Comparison of ENCODE assay signal across 8 cellular contexts in genomic region chr12:6200266-6201198, GRCh38. TPM values are rescaled to one million over a fixed set of nuclear protein-coding genes. Genes with fewer than 3 reads are reported as not detected.
DNase-seq lines count a peak whose midpoint lies in the region; FAIRE-seq and TF ChIP-seq lines count a peak whose summit lies in the region.

A gene with protein sequence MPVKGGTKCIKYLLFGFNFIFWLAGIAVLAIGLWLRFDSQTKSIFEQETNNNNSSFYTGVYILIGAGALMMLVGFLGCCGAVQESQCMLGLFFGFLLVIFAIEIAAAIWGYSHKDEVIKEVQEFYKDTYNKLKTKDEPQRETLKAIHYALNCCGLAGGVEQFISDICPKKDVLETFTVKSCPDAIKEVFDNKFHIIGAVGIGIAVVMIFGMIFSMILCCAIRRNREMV (plus strand): TSS chr12:6200400. CDS start chr12:6200500, 100 bp downstream.

- H3K36me3 ChIP-seq in CD8-positive, alpha-beta memory T cell (ENCODE audit: insufficient read depth, low read length), result no peaks in the 10 kb centered on the region
- H3K36me3 ChIP-seq in KMS-11 (ENCODE audit: insufficient read depth), result no peaks in the 10 kb centered on the region
- H3K36me3 ChIP-seq in mucosa of stomach (ENCODE audit: control insufficient read depth, insufficient read depth, low read length), result no peaks in the 10 kb centered on the region
- no peaks in the 10 kb centered on the region for H3K36me3 ChIP-seq in subcutaneous abdominal adipose tissue (ENCODE audit: control insufficient read depth in 5 of 5, insufficient read depth in 5 of 5, low read length in 5 of 5)

- peak within 1 kb of the TSS; percentile 50; the same call in 1 of the 2 replicates for H3K9ac ChIP-seq in KMS-11
- peak within 1 kb of the TSS; percentile 99 for H3K9ac ChIP-seq in mucosa of stomach (ENCODE audit: low read length)
- H3K9ac ChIP-seq in subcutaneous abdominal adipose tissue (ENCODE audit: low read length in 5 of 5), result peak within 1 kb of the TSS; percentile 56 to 83 (median 71)

- peak within 1 kb of the TSS; percentile 92 for H2AFZ ChIP-seq in KMS-11 (ENCODE audit: low read depth)

- peak within 1 kb of the TSS; percentile 43 for H3K4me3 ChIP-seq in CD8-positive, alpha-beta memory T cell (ENCODE audit: low read length)
- no peak within 1 kb of the TSS for H3K4me3 ChIP-seq in KMS-11 (IDR thresholded peaks at IDR 0.05; ENCODE audit: insufficient read depth, low read depth, low read length)
- H3K4me3 ChIP-seq in epithelial cell of proximal tubule (ENCODE audit: low read depth, low read length), result peak within 1 kb of the TSS; percentile 75
- peak within 1 kb of the TSS; percentile 86 for H3K4me3 ChIP-seq in mucosa of stomach (ENCODE audit: low read length)
- peak within 1 kb of the TSS; percentile 67 to 78 (median 75) for H3K4me3 ChIP-seq in subcutaneous abdominal adipose tissue (ENCODE audit: low read depth in 1 of 5, low read length in 5 of 5)

- H3K36me3 Mint-ChIP-seq in CD8-positive, alpha-beta memory T cell, result no peaks in the 10 kb centered on the region

- H3K79me2 ChIP-seq in KMS-11 (ENCODE audit: insufficient read depth, low read depth), result no peaks in the 10 kb centered on the region

- peak within 1 kb of the TSS in 3 of 8 donors; percentile 38 to 50 (median 50) for H3K27ac Mint-ChIP-seq in CD8-positive, alpha-beta memory T cell

- no peak within 1 kb of the TSS for H3K27ac ChIP-seq in CD8-positive, alpha-beta memory T cell (ENCODE audit: low read depth, low read length)
- no peak within 1 kb of the TSS for H3K27ac ChIP-seq in KMS-11
- peak within 1 kb of the TSS; percentile 37 for H3K27ac ChIP-seq in subcutaneous abdominal adipose tissue (ENCODE audit: low read depth, low read length)

- peaks cover 17% of the 10 kb centered on the region for H3K4me1 ChIP-seq in CD8-positive, alpha-beta memory T cell (ENCODE audit: insufficient read depth, low read length)
- H3K4me1 ChIP-seq in KMS-11 (ENCODE audit: low read depth, poor library complexity, severe bottlenecking), result peaks cover 11% of the 10 kb centered on the region
- H3K4me1 ChIP-seq in mucosa of stomach (ENCODE audit: control insufficient read depth, insufficient read depth, low read length), result peaks cover 66% of the 10 kb centered on the region
- H3K4me1 ChIP-seq in subcutaneous abdominal adipose tissue (ENCODE audit: control insufficient read depth in 5 of 5, insufficient read depth in 5 of 5, low read length in 5 of 5), result peaks cover 3 to 53% (median 49%) of the 10 kb centered on the region in 5 donors

- no peaks in the 10 kb centered on the region for H3K9me3 ChIP-seq in CD8-positive, alpha-beta memory T cell (ENCODE audit: low read length)
- H3K9me3 ChIP-seq in mucosa of stomach (ENCODE audit: control insufficient read depth, low read length) (no peaks in the 10 kb centered on the region), subcutaneous abdominal adipose tissue (ENCODE audit: control insufficient read depth in 5 of 5, low read length in 5 of 5) (no peaks in the 10 kb centered on the region)

- H3K27me3 Mint-ChIP-seq in CD8-positive, alpha-beta memory T cell, result peaks cover 26 to 53% of the 10 kb centered on the region in 2 donors

- no peaks in the 10 kb centered on the region for H3K9me3 Mint-ChIP-seq in CD8-positive, alpha-beta memory T cell

- POLR2A ChIA-PET in CD8-positive, alpha-beta memory T cell (lab: Charles Lee), result interaction anchor here (1.4 kb wide), 1 partner anchor 30 kb away, joined by 4 read pairs; no protein-coding TSS in a partner anchor
- POLR2A ChIA-PET in activated CD8-positive, alpha-beta memory T cell treated with anti-CD3 and anti-CD28 coated beads for 36 hours (lab: Charles Lee), result interaction anchor here (0.6 to 0.8 kb wide), 2 partner anchors 29 to 121 kb away, joined by 3 to 7 read pairs; no protein-coding TSS in a partner anchor

- peak within 1 kb of the TSS; percentile 28 to 83 (median 65) for H3K4me3 Mint-ChIP-seq in CD8-positive, alpha-beta memory T cell

- H3K4me1 Mint-ChIP-seq in CD8-positive, alpha-beta memory T cell, result peaks cover 5 to 32% (median 8%) of the 10 kb centered on the region in 3 donors

- CTCF ChIA-PET in CD8-positive, alpha-beta memory T cell (lab: Charles Lee), result interaction anchor here (0.9 to 2.5 kb wide), 6 partner anchors 8 to 86 kb away, joined by 3 to 17 read pairs (median 4); no protein-coding TSS in a partner anchor
- CTCF ChIA-PET in activated CD8-positive, alpha-beta memory T cell treated with anti-CD3 and anti-CD28 coated beads for 36 hours (lab: Charles Lee), result interaction anchor here (0.6 to 2.8 kb wide), 7 partner anchors 9 to 212 kb away, joined by 3 to 11 read pairs (median 3); no protein-coding TSS in a partner anchor

- H4K20me1 ChIP-seq in KMS-11 (ENCODE audit: insufficient read depth), result no peaks in the 10 kb centered on the region

- peaks cover 25% of the 10 kb centered on the region for H3K27me3 ChIP-seq in CD8-positive, alpha-beta memory T cell (ENCODE audit: insufficient read depth, low read length, poor library complexity, severe bottlenecking)
- no peaks in the 10 kb centered on the region for H3K27me3 ChIP-seq in KMS-11 (ENCODE audit: insufficient read depth, low read depth)
- H3K27me3 ChIP-seq in mucosa of stomach (ENCODE audit: control insufficient read depth, insufficient read depth, low read length), result no peaks in the 10 kb centered on the region
- H3K27me3 ChIP-seq in subcutaneous abdominal adipose tissue (ENCODE audit: control insufficient read depth in 5 of 5, insufficient read depth in 4 of 5, low read length in 5 of 5), result peaks cover 0 to 24% (median 2%) of the 10 kb centered on the region in 5 donors

- DNase-seq in CD8-positive, alpha-beta memory T cell, result peak in 2 of 5 donors; percentile 37 to 53
- DNase-seq in epithelial cell of proximal tubule (ENCODE audit: low read depth) (no peak), cerebellar nuclear complex (lab: John Stamatoyannopoulos, UW) (no peak), GM19239 (ENCODE audit: insufficient read length, low spot score) (no peak)

- TF ChIP-seq CTCF in KMS-11 (conservative IDR thresholded peaks at IDR 0.05; ENCODE audit: low read depth, low read length) (no peak), epithelial cell of proximal tubule (conservative IDR thresholded peaks at IDR 0.05; ENCODE audit: low read depth, low read length) (no peak)

- FAIRE-seq in GM19239 (lab: Jason Lieb, UNC), result no peak

- H3K4me2 ChIP-seq in KMS-11, result peak within 1 kb of the TSS; percentile 76

RNA-seq across cellular contexts. Expression of the gene that starts here (rescaled TPM):
- total RNA-seq in CD8-positive, alpha-beta memory T cell, result 10 to 100 TPM; 13.5 to 16.2 TPM
- 6.9 TPM for polyA plus RNA-seq in CD8-positive, alpha-beta memory T cell
- total RNA-seq in activated CD8-positive, alpha-beta memory T cell treated with anti-CD3 and anti-CD28 coated beads for 36 hours, result 10 to 100 TPM; 11.3 to 11.9 TPM
- total RNA-seq in epithelial cell of proximal tubule, result 284 and 346 TPM in 2 replicates

Comparison
In these comparisons a context has a peak if more than half of its experiments do, and no peak if none do; other contexts are left out.
1. RNA of the gene that starts here (total RNA-seq): 284 to 346 TPM in epithelial cell of proximal tubule; 13.5 to 16.2 TPM in CD8-positive, alpha-beta memory T cell and 11.3 to 11.9 TPM in activated CD8-positive, alpha-beta memory T cell treated with anti-CD3 and anti-CD28 coated beads for 36 hours; every median in the first group is over 10 times any median in the second.
2. Peak in every context shown above with its lines, with median percentiles within 50 percentile points of each other: H3K9ac ChIP-seq.